ENCODE assay signal across 19 cellular contexts in genomic region chr4:138627096-138627495, GRCh38.
"Had no signal": no experiment of that assay in that cellular context is flagged by ENCODE, and none has a peak within 500 bp of the region (broad histone marks: within the 10 kb centered on the region; RNA-seq: fewer than 3 reads in every experiment).

No MANE protein-coding gene starts in this region.

- H3K27me3 ChIP-seq: brain microvascular endothelial cell, hepatocyte, tibial artery, vagina had no signal

- DNase-seq: activated naive CD8-positive, alpha-beta T cell treated with anti-CD3 and anti-CD28 coated beads for 36 hours; amygdala; brain microvascular endothelial cell; cerebellar nuclear complex; effector CD8-positive, alpha-beta T cell; nephron progenitor cell; occipital lobe; right cardiac atrium; stimulated activated CD4-positive, alpha-beta T cell treated with anti-CD3 and anti-CD28 coated beads, Interleukin-15, amount 100 ng/mL, for 24 hours; stimulated activated CD4-positive, alpha-beta T cell treated with anti-CD3 and anti-CD28 coated beads, Interleukin-4, amount 100 ng/mL, for 1 hour; stimulated activated naive B cell treated with anti-CD40 and anti-IgM and Interleukin-4, amounts not matched to agents 10 μg/mL and 1 μg/mL and 100 μg/mL, for 72 hours; T-helper 9 cell; tibial artery had no signal

- H3K4me1 Mint-ChIP-seq: activated naive CD8-positive, alpha-beta T cell treated with anti-CD3 and anti-CD28 coated beads for 36 hours; nephron progenitor cell; stimulated activated naive B cell treated with anti-CD40 and anti-IgM and Interleukin-4, amounts not matched to agents 10 μg/mL and 1 μg/mL and 100 μg/mL, for 72 hours had no signal

- H3K36me3 Mint-ChIP-seq: activated naive CD8-positive, alpha-beta T cell treated with anti-CD3 and anti-CD28 coated beads for 36 hours; stimulated activated naive B cell treated with anti-CD40 and anti-IgM and Interleukin-4, amounts not matched to agents 10 μg/mL and 1 μg/mL and 100 μg/mL, for 72 hours had no signal

- H3K36me3 ChIP-seq: brain microvascular endothelial cell, tibial artery, vagina had no signal

- ATAC-seq: activated CD4-positive, CD25-positive, alpha-beta regulatory T cell treated with anti-CD3 and anti-CD28 coated beads, Interleukin-2, amount 50 U/mL, for 24 hours; right cardiac atrium; stimulated activated naive B cell treated with anti-CD40 and anti-IgM and Interleukin-4, amounts not matched to agents 10 μg/mL and 1 μg/mL and 100 μg/mL, for 72 hours had no signal

- H3K27me3 Mint-ChIP-seq: activated naive CD8-positive, alpha-beta T cell treated with anti-CD3 and anti-CD28 coated beads for 36 hours; progenitor cell of endocrine pancreas; stimulated activated naive B cell treated with anti-CD40 and anti-IgM and Interleukin-4, amounts not matched to agents 10 μg/mL and 1 μg/mL and 100 μg/mL, for 72 hours had no signal

- H3K27ac ChIP-seq: brain microvascular endothelial cell, hepatocyte, skin epidermis, tibial artery, vagina had no signal

- H3K4me3 ChIP-seq: hepatocyte, skin epidermis, tibial artery, vagina had no signal

- H3K79me2 ChIP-seq: hepatocyte had no signal

- H3K4me3 Mint-ChIP-seq: activated naive CD8-positive, alpha-beta T cell treated with anti-CD3 and anti-CD28 coated beads for 36 hours; activated T-helper 1 cell treated with anti-CD3 and anti-CD28 coated beads, Interleukin-12 subunit alpha, Interleukin-12 subunit beta, Interleukin-2, Interleukin-4 antibody, amounts not matched to agents 30 ng/mL and 10 ng/mL and 1 ng/mL, durations not matched to agents 14 hours and 24 hours and 36 hours; nephron progenitor cell; stimulated activated naive B cell treated with anti-CD40 and anti-IgM and Interleukin-4, amounts not matched to agents 10 μg/mL and 1 μg/mL and 100 μg/mL, for 72 hours had no signal

- H3K9me3 Mint-ChIP-seq: activated T-helper 1 cell treated with anti-CD3 and anti-CD28 coated beads, Interleukin-12 subunit alpha, Interleukin-12 subunit beta, Interleukin-2, Interleukin-4 antibody, amounts not matched to agents 30 ng/mL and 10 ng/mL and 1 ng/mL, durations not matched to agents 14 hours and 24 hours and 36 hours; stimulated activated naive B cell treated with anti-CD40 and anti-IgM and Interleukin-4, amounts not matched to agents 10 μg/mL and 1 μg/mL and 100 μg/mL, for 72 hours had no signal

- H2AFZ ChIP-seq: hepatocyte had no signal

- H3K27ac Mint-ChIP-seq: activated naive CD8-positive, alpha-beta T cell treated with anti-CD3 and anti-CD28 coated beads for 36 hours; activated T-helper 1 cell treated with anti-CD3 and anti-CD28 coated beads, Interleukin-12 subunit alpha, Interleukin-12 subunit beta, Interleukin-2, Interleukin-4 antibody, amounts not matched to agents 30 ng/mL and 10 ng/mL and 1 ng/mL, durations not matched to agents 14 hours and 24 hours and 36 hours; nephron progenitor cell; progenitor cell of endocrine pancreas; stimulated activated naive B cell treated with anti-CD40 and anti-IgM and Interleukin-4, amounts not matched to agents 10 μg/mL and 1 μg/mL and 100 μg/mL, for 72 hours had no signal

- H3K4me1 ChIP-seq: tibial artery, vagina had no signal

- H3K4me2 ChIP-seq: hepatocyte had no signal

- H3K9me3 ChIP-seq: tibial artery, vagina had no signal
